12 cellular contexts compared by ENCODE assay signal in the genomic region with DNA sequence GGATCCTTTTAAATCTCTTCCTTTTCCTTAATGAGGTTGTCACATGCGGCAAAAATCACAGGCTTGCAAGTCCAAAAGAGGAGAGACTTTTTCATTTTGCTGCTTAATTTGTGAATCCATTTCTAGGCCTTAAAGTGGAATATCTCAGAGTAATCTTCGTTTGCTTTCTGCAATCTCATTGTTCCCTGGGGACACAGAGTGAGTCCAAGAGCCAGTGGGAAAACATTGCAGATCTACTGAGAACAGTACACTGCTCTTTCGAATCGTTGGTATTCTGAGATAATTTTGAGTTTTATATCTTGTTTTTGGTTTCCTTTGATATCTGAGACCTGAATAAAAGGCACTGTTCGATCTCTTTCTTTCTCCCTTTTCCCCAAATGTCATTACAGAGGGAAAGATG.
DNase-seq lines count a peak whose midpoint lies in the region; ATAC-seq and TF ChIP-seq lines count a peak whose summit lies in the region.
"Had no signal": no experiment of that assay in that cellular context is flagged by ENCODE, and none has a peak within 500 bp of the region (broad histone marks: within the 10 kb centered on the region; RNA-seq: fewer than 3 reads in every experiment).

No MANE protein-coding gene starts in this region.

- H3K27me3 ChIP-seq in adipocyte (replicated peaks; ENCODE audit: control insufficient read depth, insufficient read depth, low read length) (no peaks in the 10 kb centered on the region), neural progenitor cell (no peaks in the 10 kb centered on the region), vagina (no peaks in the 10 kb centered on the region), HAP-1 (ENCODE audit: low read depth) (no peaks in the 10 kb centered on the region)

- H3K9ac ChIP-seq in adipocyte (ENCODE audit: low read length) = peak overlapping the region; percentile 87
- no peak overlapping the region for H3K9ac ChIP-seq in neural progenitor cell

- peaks cover 17% of the 10 kb centered on the region for H3K4me1 Mint-ChIP-seq in neural progenitor cell

- H3K4me3 ChIP-seq in adipocyte (ENCODE audit: low read length) (peak overlapping the region; percentile 73), foreskin fibroblast (ENCODE audit: low read depth in 1 of 2, low read length in 2 of 2) (no peak overlapping the region), neural progenitor cell (no peak overlapping the region), vagina (no peak overlapping the region), HAP-1 (no peak overlapping the region)
- H3K4me3 ChIP-seq: mucosa of descending colon had no signal

- H2AFZ ChIP-seq in neural progenitor cell (replicated peaks) = peak overlapping the region; percentile 30

- H3K27me3 Mint-ChIP-seq in neural progenitor cell (ENCODE audit: insufficient read depth, low read depth) = peaks cover 4% of the 10 kb centered on the region
- H3K27me3 Mint-ChIP-seq: IgD-negative memory B cell had no signal

- peaks cover 2% of the 10 kb centered on the region for H3K9me3 Mint-ChIP-seq in neural progenitor cell
- H3K9me3 Mint-ChIP-seq: activated T-cell treated with anti-CD3 and anti-CD28 coated beads, Interleukin-2, amount 50 U/mL, for 72 hours; IgD-negative memory B cell had no signal

- DNase-seq in adipocyte (ENCODE audit: low read depth) (peak; percentile 65), foreskin fibroblast (peak; percentile 29 to 64), neural progenitor cell (ENCODE audit: low spot score) (no peak), vagina (ENCODE audit: extremely low spot score in 2 of 2) (no peak), HAP-1 (ENCODE audit: low spot score in 2 of 2) (no peak), NCI-H2227 treated with DMSO at 0.1 percent for 48 hours (lab: John Stamatoyannopoulos, UW) (no peak)
- DNase-seq: activated T-cell treated with anti-CD3 and anti-CD28 coated beads, Interleukin-2, amount 50 U/mL, for 72 hours; NCI-H510A; T-helper 2 cell had no signal

- H3K4me1 ChIP-seq in adipocyte (ENCODE audit: control insufficient read depth, insufficient read depth, low read length) = peaks cover 41% of the 10 kb centered on the region
- H3K4me1 ChIP-seq in neural progenitor cell = no peaks in the 10 kb centered on the region
- peaks cover 16% of the 10 kb centered on the region for H3K4me1 ChIP-seq in vagina
- peaks cover 15% of the 10 kb centered on the region for H3K4me1 ChIP-seq in HAP-1

- H3K36me3 Mint-ChIP-seq in neural progenitor cell = no peaks in the 10 kb centered on the region
- H3K36me3 Mint-ChIP-seq: IgD-negative memory B cell had no signal

- no peak for ATAC-seq in HG03521 (IDR thresholded peaks at IDR 0.05; ENCODE audit: unreplicated experiment)
- ATAC-seq: activated T-cell treated with anti-CD3 and anti-CD28 coated beads, Interleukin-2, amount 50 U/mL, for 72 hours; mucosa of descending colon had no signal

- no peaks in the 10 kb centered on the region for H3K36me3 ChIP-seq in adipocyte (ENCODE audit: control insufficient read depth, insufficient read depth, low read length, severe bottlenecking)
- no peaks in the 10 kb centered on the region for H3K36me3 ChIP-seq in neural progenitor cell
- no peaks in the 10 kb centered on the region for H3K36me3 ChIP-seq in vagina
- H3K36me3 ChIP-seq in HAP-1 (replicated peaks) = no peaks in the 10 kb centered on the region

- no peak overlapping the region for H3K4me3 Mint-ChIP-seq in neural progenitor cell
- H3K4me3 Mint-ChIP-seq: activated T-cell treated with anti-CD3 and anti-CD28 coated beads, Interleukin-2, amount 50 U/mL, for 72 hours; IgD-negative memory B cell had no signal

- TF ChIP-seq CTCF in foreskin fibroblast (IDR thresholded peaks at IDR 0.05; ENCODE audit: low read depth, low read length) = no peak
- no peak for TF ChIP-seq CTCF in neural progenitor cell (IDR thresholded peaks at IDR 0.05)
- TF ChIP-seq CTCF in vagina (IDR thresholded peaks at IDR 0.05) = no peak

- H3K4me2 ChIP-seq in neural progenitor cell = no peak overlapping the region

- H3K9me3 ChIP-seq in adipocyte (ENCODE audit: control insufficient read depth, low read length) (no peaks in the 10 kb centered on the region), neural progenitor cell (ENCODE audit: low read depth) (no peaks in the 10 kb centered on the region), vagina (no peaks in the 10 kb centered on the region), HAP-1 (no peaks in the 10 kb centered on the region)
- H3K9me3 ChIP-seq: mucosa of descending colon had no signal

- TF ChIP-seq POLR2A in vagina (IDR thresholded peaks at IDR 0.05) = no peak

- H3K79me2 ChIP-seq in neural progenitor cell (ENCODE audit: low read depth) = no peaks in the 10 kb centered on the region

- H3K27ac Mint-ChIP-seq in neural progenitor cell = peak overlapping the region; percentile 96
- H3K27ac Mint-ChIP-seq: activated T-cell treated with anti-CD3 and anti-CD28 coated beads, Interleukin-2, amount 50 U/mL, for 72 hours; IgD-negative memory B cell had no signal

- no peaks in the 10 kb centered on the region for H3F3A ChIP-seq in neural progenitor cell (ENCODE audit: low read depth)

- H4K20me1 ChIP-seq in neural progenitor cell (ENCODE audit: low read depth) = no peaks in the 10 kb centered on the region

- intact Hi-C loops in vagina (cut with DNase I) = loop anchor here (5.0 kb wide), 1 partner anchor 421 kb away; no protein-coding TSS in a partner anchor

- in situ Hi-C loops in HAP-1 (cut with MboI; ENCODE audit: low sequenced_read_pairs) = no loop called here

- H3K27ac ChIP-seq in neural progenitor cell (no peak overlapping the region), vagina (peak overlapping the region; percentile 58)

Comparison
In these comparisons a context has a peak if more than half of its experiments do, and no peak if none do; other contexts are left out.
1. DNase-seq: peak in adipocyte (single experiment) and foreskin fibroblast (2 of 2); none in neural progenitor cell (single experiment), vagina (0 of 2), HAP-1 (0 of 2) and NCI-H2227 treated with DMSO at 0.1 percent for 48 hours (single experiment).